Comparison of ENCODE assay signal across 18 cellular contexts in the genomic region with DNA sequence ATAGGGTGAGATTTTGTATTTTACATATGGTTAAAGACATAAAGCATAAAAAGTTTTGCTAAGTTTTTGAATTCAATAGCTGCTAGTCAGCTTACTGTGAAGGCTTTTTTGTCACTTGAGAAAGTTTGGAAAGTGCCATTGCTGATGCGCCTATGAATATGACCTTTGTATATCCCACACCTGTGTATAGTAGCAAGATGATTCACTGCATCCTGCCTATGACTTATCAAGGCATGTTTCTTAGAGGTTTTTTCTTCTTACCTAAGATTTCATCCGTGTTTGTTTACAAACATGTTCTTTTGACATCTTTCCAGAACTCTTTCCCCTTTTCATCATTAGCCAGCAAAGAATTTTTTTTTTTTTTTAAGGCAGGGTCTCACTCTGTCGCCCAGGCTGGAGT. TPM values are rescaled to one million over a fixed set of nuclear protein-coding genes. Genes with fewer than 3 reads are reported as not detected.
A peak's percentile ranks its signal among the peaks of the same experiment; 100 is the strongest.
DNase-seq lines count a peak whose midpoint lies in the region; ATAC-seq and TF ChIP-seq lines count a peak whose summit lies in the region.
"Had no signal": no experiment of that assay in that cellular context is flagged by ENCODE, and none has a peak within 500 bp of the region (broad histone marks: within the 10 kb centered on the region; RNA-seq: fewer than 3 reads in every experiment).

No MANE protein-coding gene starts in this region.

- H3K9me3 Mint-ChIP-seq in MCF 10A (ENCODE audit: unreplicated experiment) = no peaks in the 10 kb centered on the region
- peaks cover 6% of the 10 kb centered on the region for H3K9me3 Mint-ChIP-seq in activated CD4-positive, alpha-beta T cell treated with anti-CD3 and anti-CD28 coated beads for 36 hours (ENCODE audit: low read depth)
- H3K9me3 Mint-ChIP-seq: CD8-positive, alpha-beta T cell; HFFc6 had no signal

- no peak overlapping the region for H2AK5ac ChIP-seq in mesendoderm (ENCODE audit: low read length)

- H3K79me1 ChIP-seq in mesendoderm (ENCODE audit: low read length) = no peaks in the 10 kb centered on the region

- H3K27me3 ChIP-seq in breast epithelium = no peaks in the 10 kb centered on the region
- H3K27me3 ChIP-seq in RWPE2 (ENCODE audit: insufficient read depth, poor library complexity, severe bottlenecking) = no peaks in the 10 kb centered on the region
- H3K27me3 ChIP-seq in foreskin keratinocyte = no peaks in the 10 kb centered on the region
- no peaks in the 10 kb centered on the region for H3K27me3 ChIP-seq in mesendoderm (ENCODE audit: insufficient read depth, low read length, poor library complexity)

- BruUV-seq in MCF 10A (replicated peaks; lab: Mats Ljungman, UMichigan) = no TSS peak

- H3K27ac ChIP-seq in breast epithelium (no peak overlapping the region), RWPE2 (ENCODE audit: poor library complexity, severe bottlenecking) (no peak overlapping the region), foreskin keratinocyte (no peak overlapping the region), mesendoderm (ENCODE audit: low read depth, low read length) (no peak overlapping the region)
- H3K27ac ChIP-seq: 22Rv1 had no signal

- H3K4me3 ChIP-seq in breast epithelium = no peak overlapping the region
- no peak overlapping the region for H3K4me3 ChIP-seq in RWPE2 (ENCODE audit: severe bottlenecking)
- no peak overlapping the region for H3K4me3 ChIP-seq in mesendoderm (ENCODE audit: low read length)

- POLR2A ChIA-PET in MCF 10A (lab: Yijun Ruan, JAX) = interaction anchor here (1.0 kb wide), 1 partner anchor 8 kb away, joined by 3 read pairs; no protein-coding TSS in a partner anchor
- POLR2A ChIA-PET in activated CD4-positive, alpha-beta T cell treated with anti-CD3 and anti-CD28 coated beads for 36 hours (lab: Charles Lee) = no interaction called here

- H3K4me3 Mint-ChIP-seq in MCF 10A (ENCODE audit: unreplicated experiment) = no peak overlapping the region
- H3K4me3 Mint-ChIP-seq in activated CD4-positive, alpha-beta T cell treated with anti-CD3 and anti-CD28 coated beads for 36 hours = no peak overlapping the region
- H3K4me3 Mint-ChIP-seq: CD14-positive monocyte; CD8-positive, alpha-beta T cell; HFFc6 had no signal

- no CpG with 5 or more reads among the region's 3 CpGs for WGBS in mesendoderm (ENCODE audit: extremely low coverage, insufficient coverage, low lambda C conversion rate)

- H2BK5ac ChIP-seq in mesendoderm (ENCODE audit: low read length) = no peak overlapping the region

- H3K9ac ChIP-seq in mesendoderm (ENCODE audit: low read length) = no peak overlapping the region

- no peak overlapping the region for H3K56ac ChIP-seq in mesendoderm (ENCODE audit: low read length)

- no peak overlapping the region for H3K27ac Mint-ChIP-seq in MCF 10A (ENCODE audit: low read depth, unreplicated experiment)
- no peak overlapping the region for H3K27ac Mint-ChIP-seq in activated CD4-positive, alpha-beta T cell treated with anti-CD3 and anti-CD28 coated beads for 36 hours
- H3K27ac Mint-ChIP-seq: CD14-positive monocyte; CD8-positive, alpha-beta T cell; HFFc6 had no signal

- H3K4me1 ChIP-seq in breast epithelium = no peaks in the 10 kb centered on the region
- H3K4me1 ChIP-seq in RWPE2 (ENCODE audit: insufficient read depth, poor library complexity, severe bottlenecking) = peaks cover 4% of the 10 kb centered on the region
- H3K4me1 ChIP-seq in foreskin keratinocyte = no peaks in the 10 kb centered on the region
- no peaks in the 10 kb centered on the region for H3K4me1 ChIP-seq in mesendoderm (ENCODE audit: control insufficient read depth, low read depth, low read length)

- ATAC-seq in RWPE2 (ENCODE audit: low read depth) = peak; percentile 77
- peak; percentile 96 for ATAC-seq in foreskin keratinocyte
- ATAC-seq in activated CD4-positive, alpha-beta T cell treated with anti-CD3 and anti-CD28 coated beads for 36 hours = no peak
- ATAC-seq: CD8-positive, alpha-beta T cell had no signal

- TF ChIP-seq POLR2A in breast epithelium (IDR thresholded peaks at IDR 0.05) = no peak

- CTCF ChIA-PET in MCF 10A (lab: Yijun Ruan, JAX) = interaction anchor here (1.3 kb wide), 1 partner anchor 13 kb away, joined by 5 read pairs; no protein-coding TSS in a partner anchor
- CTCF ChIA-PET in activated CD4-positive, alpha-beta T cell treated with anti-CD3 and anti-CD28 coated beads for 36 hours (lab: Charles Lee) = no interaction called here

- H3K4ac ChIP-seq in mesendoderm (ENCODE audit: low read depth, low read length) = no peak overlapping the region

- no peaks in the 10 kb centered on the region for H3K36me3 Mint-ChIP-seq in MCF 10A (ENCODE audit: insufficient read depth, unreplicated experiment)
- H3K36me3 Mint-ChIP-seq in activated CD4-positive, alpha-beta T cell treated with anti-CD3 and anti-CD28 coated beads for 36 hours (ENCODE audit: low read depth) = no peaks in the 10 kb centered on the region
- H3K36me3 Mint-ChIP-seq: CD14-positive monocyte; CD8-positive, alpha-beta T cell had no signal

- H3K9me3 ChIP-seq in breast epithelium (peaks cover 0 to 12% of the 10 kb centered on the region in 2 donors), RWPE2 (ENCODE audit: severe bottlenecking) (no peaks in the 10 kb centered on the region)

- H3K79me2 ChIP-seq in mesendoderm (ENCODE audit: control insufficient read depth, insufficient read depth, low read length) = no peaks in the 10 kb centered on the region

- no peak overlapping the region for H2BK15ac ChIP-seq in mesendoderm (replicated peaks; ENCODE audit: low read depth)

- no peak overlapping the region for H3K4me2 ChIP-seq in mesendoderm (ENCODE audit: low read length)

- intact Hi-C loops in MCF 10A (cut with micrococcal nuclease) (no loop called here), breast epithelium (cut with DNase I; ENCODE audit: low total_unique reads) (no loop called here)
- intact Hi-C loops in activated CD4-positive, alpha-beta T cell treated with anti-CD3 and anti-CD28 coated beads for 36 hours (cut with DNase I, micrococcal nuclease) = loop anchor here in 1 of 2 experiments (10.0 kb wide), 1 partner anchor 1222 kb away; no protein-coding TSS in a partner anchor

- no peak overlapping the region for H4K5ac ChIP-seq in mesendoderm (ENCODE audit: low read length)

- H4K8ac ChIP-seq in mesendoderm (ENCODE audit: low read depth, low read length) = no peak overlapping the region

- no peaks in the 10 kb centered on the region for H3K4me1 Mint-ChIP-seq in MCF 10A (ENCODE audit: insufficient read depth, unreplicated experiment)
- H3K4me1 Mint-ChIP-seq in activated CD4-positive, alpha-beta T cell treated with anti-CD3 and anti-CD28 coated beads for 36 hours = no peaks in the 10 kb centered on the region
- H3K4me1 Mint-ChIP-seq: CD14-positive monocyte had no signal

- no peaks in the 10 kb centered on the region for H3K27me3 Mint-ChIP-seq in MCF 10A (ENCODE audit: insufficient read depth, unreplicated experiment)
- peaks cover 7% of the 10 kb centered on the region for H3K27me3 Mint-ChIP-seq in activated CD4-positive, alpha-beta T cell treated with anti-CD3 and anti-CD28 coated beads for 36 hours

- H3K18ac ChIP-seq in mesendoderm (ENCODE audit: low read length) = no peak overlapping the region

- H3K36me3 ChIP-seq in breast epithelium (peaks cover 5% of the 10 kb centered on the region), RWPE2 (ENCODE audit: low read depth) (no peaks in the 10 kb centered on the region), mesendoderm (ENCODE audit: control insufficient read depth, insufficient read depth, low read length) (no peaks in the 10 kb centered on the region)

- DNase-seq in MCF 10A (ENCODE audit: unreplicated experiment) (peak; percentile 11), breast epithelium (ENCODE audit: low spot score in 2 of 2) (no peak), RWPE2 (ENCODE audit: low spot score) (no peak), foreskin keratinocyte (peak; percentile 27 to 66), NOMO-1 treated with DMSO at 0.1 percent for 48 hours (lab: John Stamatoyannopoulos, UW; ENCODE audit: unreplicated experiment) (no peak), mesendoderm (no peak)
- DNase-seq in activated CD4-positive, alpha-beta T cell treated with anti-CD3 and anti-CD28 coated beads for 36 hours = no peak
- DNase-seq in activated CD4-positive, CD25-positive, alpha-beta regulatory T cell (lab: John Stamatoyannopoulos, UW) = no peak
- DNase-seq: CD8-positive, alpha-beta T cell; COR-L47; DMS153; DND-41; GF-D8; HCEC 1CT; HFFc6 had no signal

- no peak for TF ChIP-seq CTCF in MCF 10A (IDR thresholded peaks at IDR 0.05; ENCODE audit: unreplicated experiment)
- TF ChIP-seq CTCF in breast epithelium (IDR thresholded peaks at IDR 0.05) = no peak
- TF ChIP-seq CTCF in RWPE2 (IDR thresholded peaks at IDR 0.05; ENCODE audit: poor library complexity, severe bottlenecking) = no peak
- TF ChIP-seq CTCF in foreskin keratinocyte (conservative IDR thresholded peaks at IDR 0.05) = no peak

- no peak overlapping the region for H2BK120ac ChIP-seq in mesendoderm (ENCODE audit: low read depth, low read length)

- H3K23ac ChIP-seq in mesendoderm (ENCODE audit: low read length) = no peak overlapping the region

RNA-seq across cellular contexts. Expression of a gene that starts 51.5 kb away (rescaled TPM):
- 0.72 and 1.0 TPM in 2 replicates for total RNA-seq in MCF 10A (2022)
- 10 to 100 TPM in 1 of 3 donors, 1 to 10 TPM in 2; 2.4 to 11.8 (median 6.6) TPM for total RNA-seq in breast epithelium
- total RNA-seq in foreskin keratinocyte = 0.18 and 0.20 TPM in 2 replicates
- 0.02 and 0.03 TPM in 2 replicates for polyA plus RNA-seq in foreskin keratinocyte
- total RNA-seq in activated CD4-positive, alpha-beta T cell treated with anti-CD3 and anti-CD28 coated beads for 36 hours = under 1 TPM in 1 of 2 experiments, not detected in 1; 0.02 TPM
- polyA plus RNA-seq in mesendoderm (2013, experiment 1 of 2) = 1.2 TPM
- polyA plus RNA-seq in mesendoderm (2013, experiment 2 of 2) = 1.3 TPM
- total RNA-seq: CD8-positive, alpha-beta T cell; HT-29 had no signal
- polyA plus RNA-seq: CD14-positive monocyte had no signal

Comparison
In these comparisons a context has a peak if more than half of its experiments do, and no peak if none do; other contexts are left out.
1. DNase-seq: peak in MCF 10A (single experiment) and foreskin keratinocyte (2 of 2); none in breast epithelium (0 of 2), RWPE2 (single experiment), activated CD4-positive, alpha-beta T cell treated with anti-CD3 and anti-CD28 coated beads for 36 hours (single experiment), activated CD4-positive, CD25-positive, alpha-beta regulatory T cell (0 of 4), NOMO-1 treated with DMSO at 0.1 percent for 48 hours (single experiment) and mesendoderm (single experiment).